ENCODE assay signal across 21 cellular contexts in genomic region chr5:57186194-57186593, GRCh38. TPM values are rescaled to one million over a fixed set of nuclear protein-coding genes. Genes with fewer than 3 reads are reported as not detected.
DNase-seq lines count a peak whose midpoint lies in the region; ATAC-seq, FAIRE-seq and TF ChIP-seq lines count a peak whose summit lies in the region.
"Had no signal": no experiment of that assay in that cellular context is flagged by ENCODE, and none has a peak within 500 bp of the region (broad histone marks: within the 10 kb centered on the region; RNA-seq: fewer than 3 reads in every experiment).

No MANE protein-coding gene starts in this region.

- H3K79me2 ChIP-seq in GM12878 (ENCODE audit: control insufficient read depth, insufficient read depth, low read length): peaks cover 98% of the 10 kb centered on the region

- H3K27me3 ChIP-seq in GM12878 (replicated peaks in 1 of 2; ENCODE audit: control insufficient read depth in 2 of 2, insufficient read depth in 2 of 2, low read length in 1 of 2) (no peaks in the 10 kb centered on the region), tibial artery (no peaks in the 10 kb centered on the region)
- H3K27me3 ChIP-seq: colonic mucosa, spleen, stomach had no signal

- no peak overlapping the region for H3K4me3 ChIP-seq in GM12878
- H3K4me3 ChIP-seq in tibial artery: no peak overlapping the region
- H3K4me3 ChIP-seq: colonic mucosa, stomach had no signal

- FAIRE-seq in GM12878 (lab: Jason Lieb, UNC): no peak

- RAD21 ChIA-PET in GM12878 (lab: Charles Lee; ENCODE audit: unreplicated experiment): no interaction called here

- TF ChIP-seq RAD21 in GM12878 (IDR thresholded peaks at IDR 0.05; ENCODE audit: insufficient read depth, low read depth, low read length): no peak

- intact Hi-C loops in Calu3 (cut with micrococcal nuclease; ENCODE audit: unreplicated experiment) (no loop called here), GM12878 (cut with micrococcal nuclease; ENCODE audit: unreplicated experiment) (no loop called here), tibial artery (cut with DNase I; ENCODE audit: low total_unique reads) (no loop called here)

- SMC1A ChIA-PET in GM12878 (lab: Charles Lee; ENCODE audit: uncharacterized antibody, unreplicated experiment): interaction anchor here (1.1 kb wide), 1 partner anchor 50 kb away, joined by 6 read pairs; no protein-coding TSS in a partner anchor

- in situ Hi-C loops in GM12878 (cut with MboI): loop anchor here (25.0 kb wide), 1 partner anchor 1874 kb away; the partner anchor contains the start of genes DHX29 and MTREX

- peaks cover 31% of the 10 kb centered on the region for H3K4me1 ChIP-seq in GM12878 (ENCODE audit: control insufficient read depth, insufficient read depth, low read length)
- peaks cover 0 to 99% (median 41%) of the 10 kb centered on the region in 4 donors for H3K4me1 ChIP-seq in tibial artery

- 77% methylated on average over 4 of the region's 4 CpGs for WGBS in GM12878 (ENCODE audit: insufficient coverage, insufficient replicate concordance, low lambda C conversion rate, missing lambda C conversion rate)

- no peaks in the 10 kb centered on the region; the same call in none of the 3 replicates for H3K9me3 ChIP-seq in GM12878 (replicated peaks; ENCODE audit: control insufficient read depth, insufficient read depth, low read length)
- no peaks in the 10 kb centered on the region for H3K9me3 ChIP-seq in tibial artery
- H3K9me3 ChIP-seq: colonic mucosa, spleen, stomach had no signal

- TF ChIP-seq EP300 in GM12878 (IDR thresholded peaks at IDR 0.05; ENCODE audit: borderline replicate concordance in 1 of 2, control insufficient read depth in 1 of 2, low read depth in 2 of 2, low read length in 2 of 2): no peak

- H4K20me1 ChIP-seq in GM12878 (ENCODE audit: control insufficient read depth, insufficient read depth): peaks cover 8% of the 10 kb centered on the region

- peaks cover 3 to 8% of the 10 kb centered on the region in 2 experiments; a peak in 3 of 4 replicates for H3K36me3 ChIP-seq in GM12878 (ENCODE audit: control insufficient read depth in 2 of 2, insufficient read depth in 2 of 2, low read length in 1 of 2)
- peaks cover 8 to 9% (median 8%) of the 10 kb centered on the region in 3 donors for H3K36me3 ChIP-seq in tibial artery
- H3K36me3 ChIP-seq: colonic mucosa had no signal

- TF ChIP-seq POLR2A in GM12878 (IDR thresholded peaks at IDR 0.05; ENCODE audit: low read depth, low read length): no peak

- H3K36me3 Mint-ChIP-seq in Calu3 (ENCODE audit: insufficient read depth, unreplicated experiment): peaks cover 41% of the 10 kb centered on the region
- H3K36me3 Mint-ChIP-seq in natural killer cell treated with Interleukin-12 subunit alpha and Interleukin-12 subunit beta and Interleukin-15 and Interleukin-18, amount 100 ng/mL, for 72 hours: peaks cover 6% of the 10 kb centered on the region

- BruUV-seq in Calu3 (replicated peaks; lab: Mats Ljungman, UMichigan) (no TSS peak), GM12878 (replicated peaks; lab: Mats Ljungman, UMichigan) (no TSS peak)

- H3K27ac ChIP-seq in GM12878 (ENCODE audit: control insufficient read depth, insufficient read depth): no peak overlapping the region
- no peak overlapping the region for H3K27ac ChIP-seq in tibial artery
- H3K27ac ChIP-seq: colonic mucosa, epithelial cell of prostate, stomach had no signal

- peaks cover 46% of the 10 kb centered on the region for H3K4me1 Mint-ChIP-seq in Calu3 (ENCODE audit: low read depth, unreplicated experiment)
- H3K4me1 Mint-ChIP-seq in natural killer cell treated with Interleukin-12 subunit alpha and Interleukin-12 subunit beta and Interleukin-15 and Interleukin-18, amount 100 ng/mL, for 72 hours (ENCODE audit: low read depth in 2 of 2): peaks cover 50 to 60% of the 10 kb centered on the region in 2 donors

- H3K9ac ChIP-seq in GM12878 (ENCODE audit: control insufficient read depth, insufficient read depth, low read length): no peak overlapping the region

- no peak overlapping the region for H2AFZ ChIP-seq in GM12878 (ENCODE audit: control insufficient read depth, low read depth, low read length)

- no peaks in the 10 kb centered on the region for H3K9me3 Mint-ChIP-seq in Calu3 (ENCODE audit: low read depth, unreplicated experiment)
- H3K9me3 Mint-ChIP-seq in natural killer cell treated with Interleukin-12 subunit alpha and Interleukin-12 subunit beta and Interleukin-15 and Interleukin-18, amount 100 ng/mL, for 72 hours: no peaks in the 10 kb centered on the region

- peak overlapping the region; percentile 44 for H3K4me3 Mint-ChIP-seq in Calu3 (ENCODE audit: low read depth, unreplicated experiment)
- peak overlapping the region; percentile 21 for H3K4me3 Mint-ChIP-seq in natural killer cell treated with Interleukin-12 subunit alpha and Interleukin-12 subunit beta and Interleukin-15 and Interleukin-18, amount 100 ng/mL, for 72 hours

- no peaks in the 10 kb centered on the region for H3K27me3 Mint-ChIP-seq in Calu3 (ENCODE audit: unreplicated experiment)
- no peaks in the 10 kb centered on the region for H3K27me3 Mint-ChIP-seq in natural killer cell treated with Interleukin-12 subunit alpha and Interleukin-12 subunit beta and Interleukin-15 and Interleukin-18, amount 100 ng/mL, for 72 hours

- no peak for TF ChIP-seq CTCF in Calu3 (IDR thresholded peaks at IDR 0.05; ENCODE audit: unreplicated experiment)
- no peak for TF ChIP-seq CTCF in GM12878 (IDR thresholded peaks at IDR 0.05 in 2 of 3, conservative IDR thresholded peaks at IDR 0.05 in 1 of 3; ENCODE audit: control insufficient read depth in 2 of 3, extremely low read depth in 1 of 3, insufficient read depth in 1 of 3, low read depth in 3 of 3, low read length in 3 of 3)
- TF ChIP-seq CTCF in tibial artery (IDR thresholded peaks at IDR 0.05): no peak

- H3K4me2 ChIP-seq in GM12878 (ENCODE audit: control insufficient read depth, insufficient read depth): peak overlapping the region; percentile 38; the same call in 1 of the 2 replicates

- POLR2A ChIA-PET in GM12878 (lab: Charles Lee): no interaction called here

- peak; percentile 5 for ATAC-seq in GM12878
- no peak for ATAC-seq in natural killer cell treated with Interleukin-12 subunit alpha and Interleukin-12 subunit beta and Interleukin-15 and Interleukin-18, amount 100 ng/mL, for 72 hours
- ATAC-seq in HG03108 (IDR thresholded peaks at IDR 0.05; ENCODE audit: unreplicated experiment): no peak
- no peak for ATAC-seq in GM18870 (IDR thresholded peaks at IDR 0.05; ENCODE audit: unreplicated experiment)
- ATAC-seq: HCT116 had no signal

- CTCF ChIA-PET in Calu3 (lab: Charles Lee): no interaction called here
- CTCF ChIA-PET in GM12878 (lab: Yijun Ruan, JAX): interaction anchor here (1.8 kb wide), 1 partner anchor 10 kb away, joined by 5 read pairs; no protein-coding TSS in a partner anchor

- DNase-seq in Calu3: no peak
- peak; percentile 50 for DNase-seq in MV-4-11 (lab: John Stamatoyannopoulos, UW)
- DNase-seq in GM12878 (ENCODE audit: low read depth, low spot score): no peak
- no peak for DNase-seq in natural killer cell treated with Interleukin-12 subunit alpha and Interleukin-12 subunit beta and Interleukin-15 and Interleukin-18, amount 100 ng/mL, for 72 hours (ENCODE audit: low spot score)
- no peak for DNase-seq in tibial artery
- DNase-seq: activated CD4-positive, alpha-beta T cell treated with anti-CD3 and anti-CD28 coated beads for 1 hour; activated CD8-positive, alpha-beta memory T cell treated with anti-CD3 and anti-CD28 coated beads, Interleukin-2, amount 50 U/mL, for 4 hours; amygdala; C1 segment of cervical spinal cord; colonic mucosa; EL; islet precursor cell; KBM-7; NCI-H510A; spleen; stomach; T-helper 2 cell had no signal

- no peak overlapping the region for H3K27ac Mint-ChIP-seq in Calu3 (ENCODE audit: unreplicated experiment)
- peak overlapping the region in 1 of 2 donors; percentile 50 for H3K27ac Mint-ChIP-seq in natural killer cell treated with Interleukin-12 subunit alpha and Interleukin-12 subunit beta and Interleukin-15 and Interleukin-18, amount 100 ng/mL, for 72 hours

TF ChIP-seq in GM12878, 131 proteins besides CTCF, POLR2A, EP300 and RAD21:
- TF ChIP-seq E2F4 (IDR thresholded peaks at IDR 0.05; ENCODE audit: low read depth, low read length) (no peak), ZNF384 (IDR thresholded peaks at IDR 0.05; ENCODE audit: borderline replicate concordance, low read depth, low read length) (peak; percentile 28; the same call in 1 of the 2 replicates)

RNA-seq across cellular contexts. Expression of gene GPBP1, which starts 12.3 kb away (rescaled TPM):
- total RNA-seq in Calu3 (2022) (105 and 107 TPM in 2 replicates), GM12878 (2014; rRNA removed) (47.0 and 61.9 TPM in 2 replicates), GM12878 (2014; rRNA removed; fragmentation: Illumina TruSeq; extraction: Trizol) (79.3 and 80.8 TPM in 2 replicates), GM12878 (2021) (52.3 and 52.7 TPM in 2 replicates)
- 245 and 259 TPM in 2 replicates for total RNA-seq in GM12878 (2013; cell fraction: nucleolus; rRNA removed)
- polyA plus RNA-seq in GM12878 (2011; ENCODE audit: low read depth): 26.9 TPM
- polyA plus RNA-seq in GM12878 (2011; rRNA removed) (96.2 and 163 TPM in 2 replicates), GM12878 (2014; fragmentation: Illumina TruSeq; extraction: Trizol) (64.6 and 82.2 TPM in 2 replicates), GM12878 (2014; fragmentation: Nextera tagmentation; extraction: Ambion mirVana) (10 to 100 TPM; 27.0 to 32.5 TPM), GM12878 (2014; rRNA removed) (35.2 and 41.9 TPM in 2 replicates), GM12878 (2016; fragmentation: Nextera tagmentation; extraction: Ambion mirVana) (10 to 100 TPM; 58.4 to 65.8 TPM)
- 21.1 and 24.1 TPM in 2 replicates for polyA plus RNA-seq in GM12878 (2011; cell fraction: cytosol; rRNA removed)
- polyA plus RNA-seq in GM12878 (2011; cell fraction: nucleus; rRNA removed): 47.4 and 47.9 TPM in 2 replicates
- polyA plus RNA-seq in GM12878 (2012): 44.8 and 50.5 TPM in 2 replicates
- polyA minus RNA-seq in GM12878 (2011; rRNA and poly(A)+ RNA removed): 36.5 and 47.3 TPM in 2 replicates
- 23.4 and 33.1 TPM in 2 replicates for polyA minus RNA-seq in GM12878 (2011; cell fraction: cytosol; rRNA and poly(A)+ RNA removed)
- polyA minus RNA-seq in GM12878 (2011; cell fraction: nucleus; rRNA and poly(A)+ RNA removed): 27.8 and 40.3 TPM in 2 replicates
- 10 to 100 TPM; 88.3 to 91.1 TPM for total RNA-seq in natural killer cell treated with Interleukin-12 subunit alpha and Interleukin-12 subunit beta and Interleukin-15 and Interleukin-18, amount 100 ng/mL, for 72 hours
